15 cellular contexts compared by ENCODE assay signal in genomic region chr5:107704686-107705389, GRCh38. TPM values are rescaled to one million over a fixed set of nuclear protein-coding genes. Genes with fewer than 3 reads are reported as not detected.
DNase-seq lines count a peak whose midpoint lies in the region; ATAC-seq, FAIRE-seq and TF ChIP-seq lines count a peak whose summit lies in the region.
"Had no signal": no experiment of that assay in that cellular context is flagged by ENCODE, and none has a peak within 500 bp of the region (broad histone marks: within the 10 kb centered on the region; RNA-seq: fewer than 3 reads in every experiment).

No MANE protein-coding gene starts in this region.

- no peaks in the 10 kb centered on the region for H4K20me1 ChIP-seq in PC-9 (ENCODE audit: insufficient read depth)

- H3K36me3 ChIP-seq in PC-9 (ENCODE audit: low read depth), result no peaks in the 10 kb centered on the region
- H3K36me3 ChIP-seq: colonic mucosa had no signal

- ATAC-seq in GM18907 (IDR thresholded peaks at IDR 0.05; ENCODE audit: unreplicated experiment) (no peak), HG03378 (IDR thresholded peaks at IDR 0.05; ENCODE audit: unreplicated experiment) (no peak)

- DNase-seq in HT1080 (ENCODE audit: low read depth) (peak; percentile 29), PC-9 (no peak), fibroblast of pulmonary artery (ENCODE audit: low read depth) (peak; percentile 1), retinal pigment epithelial cell (ENCODE audit: low read depth) (no peak), GM19239 (ENCODE audit: insufficient read length, low spot score) (no peak), NCI-H524 treated with DMSO at 0.1 percent for 48 hours (lab: John Stamatoyannopoulos, UW) (no peak)
- DNase-seq: activated B cell treated with CpG ODN at 0.5 μM for 24 hours; activated naive CD8-positive, alpha-beta T cell treated with anti-CD3 and anti-CD28 coated beads for 36 hours; colonic mucosa; H7; midbrain; stimulated activated naive CD4-positive, alpha-beta T cell had no signal

- CTCF ChIA-PET in PC-9 (lab: Charles Lee), result no interaction called here

- FAIRE-seq in GM19239 (lab: Jason Lieb, UNC), result no peak

- H3F3A ChIP-seq in PC-9 (ENCODE audit: insufficient read depth, low read depth), result no peaks in the 10 kb centered on the region

- no peaks in the 10 kb centered on the region for H3K4me1 ChIP-seq in PC-9 (replicated peaks; ENCODE audit: insufficient read depth)
- H3K4me1 ChIP-seq: colonic mucosa had no signal

- H3K27ac ChIP-seq in PC-9, result no peak overlapping the region
- H3K27ac ChIP-seq: colonic mucosa, HL-60 had no signal

- no peak overlapping the region for H3K4me3 ChIP-seq in PC-9
- no peak overlapping the region for H3K4me3 ChIP-seq in fibroblast of pulmonary artery (replicated peaks; ENCODE audit: low read depth, low read length)
- H3K4me3 ChIP-seq in retinal pigment epithelial cell (ENCODE audit: low read length), result peak overlapping the region; percentile 24
- H3K4me3 ChIP-seq: colonic mucosa had no signal

- H3K27me3 ChIP-seq in PC-9 (ENCODE audit: insufficient read depth, low read depth), result no peaks in the 10 kb centered on the region
- H3K27me3 ChIP-seq: colonic mucosa had no signal

- no peak for TF ChIP-seq CTCF in PC-9 (conservative IDR thresholded peaks at IDR 0.05)
- no peak for TF ChIP-seq CTCF in fibroblast of pulmonary artery (IDR thresholded peaks at IDR 0.05; ENCODE audit: low read length, missing control alignments)
- TF ChIP-seq CTCF in retinal pigment epithelial cell (conservative IDR thresholded peaks at IDR 0.05; ENCODE audit: low read depth, low read length), result no peak

- no peaks in the 10 kb centered on the region; the same call in 1 of the 2 replicates for H3K9me2 ChIP-seq in PC-9 (ENCODE audit: insufficient read depth)

- intact Hi-C loops in PC-9 (cut with micrococcal nuclease; ENCODE audit: unreplicated experiment), result no loop called here

- H3K4me2 ChIP-seq in PC-9, result no peak overlapping the region

- BruUV-seq in PC-9 (replicated peaks; lab: Mats Ljungman, UMichigan), result no TSS peak

- no peaks in the 10 kb centered on the region for H3K79me2 ChIP-seq in PC-9 (ENCODE audit: low read depth)

- POLR2A ChIA-PET in PC-9 (lab: Charles Lee; ENCODE audit: unreplicated experiment), result no interaction called here

- 0 out of 2 replicates have a peak overlapping the region, but pooled peaks have one; percentile 3 for H2AFZ ChIP-seq in PC-9

- H3K9me3 ChIP-seq in PC-9 (ENCODE audit: insufficient read depth, low read depth), result no peaks in the 10 kb centered on the region
- H3K9me3 ChIP-seq: colonic mucosa had no signal

RNA-seq across cellular contexts. Expression of gene EFNA5, which starts 34.1 kb away (rescaled TPM):
- total RNA-seq in HT1080 (2014; rRNA removed; shearing (Covaris generic)), result 4.0 and 4.1 TPM in 2 replicates
- polyA plus RNA-seq in HT1080 (2015; cell fraction: cytosol; rRNA removed), result 5.7 and 6.5 TPM in 2 replicates
- 13.7 and 15.3 TPM in 2 replicates for polyA plus RNA-seq in HT1080 (2015; cell fraction: nucleus; rRNA removed)
- total RNA-seq in PC-9 (2021), result 38.0 and 42.7 TPM in 2 replicates
- total RNA-seq: activated B cell treated with CpG ODN at 0.5 μM for 24 hours; activated naive CD8-positive, alpha-beta T cell treated with anti-CD3 and anti-CD28 coated beads for 36 hours had no signal

Comparison
In these comparisons a context has a peak if more than half of its experiments do, and no peak if none do; other contexts are left out.
1. DNase-seq: peak in HT1080 (single experiment) and fibroblast of pulmonary artery (single experiment); none in PC-9 (0 of 2), retinal pigment epithelial cell (single experiment), GM19239 (single experiment) and NCI-H524 treated with DMSO at 0.1 percent for 48 hours (single experiment).